ENCODE assay signal across 2 cellular contexts in genomic region chr19:58182577-58182988, GRCh38.
A peak's percentile ranks its signal among the peaks of the same experiment; 100 is the strongest.
TF ChIP-seq lines count a peak whose summit lies in the region.

No MANE protein-coding gene starts in this region.

TF ChIP-seq in HEK293, 187 proteins besides CTCF, POLR2A, EP300 and RAD21 (continues in another document):
- TF ChIP-seq GLI4 (tag by site-specific recombination; IDR thresholded peaks at IDR 0.05): peak; percentile 55; the same call in 1 of the 2 replicates
- TF ChIP-seq SP7 (tag by site-specific recombination; IDR thresholded peaks at IDR 0.05): no peak
- TF ChIP-seq ZNF785 (tag by site-specific recombination; IDR thresholded peaks at IDR 0.05): peak; percentile 77; the same call in 1 of the 2 replicates
- no peak for TF ChIP-seq ZNF48 (tag by site-specific recombination; IDR thresholded peaks at IDR 0.05)
- no peak for TF ChIP-seq ZNF449 (tag by site-specific recombination; IDR thresholded peaks at IDR 0.05)
- no peak for TF ChIP-seq ZNF132 (tag by site-specific recombination; IDR thresholded peaks at IDR 0.05; ENCODE audit: borderline replicate concordance)
- TF ChIP-seq HOXC10 (CRISPR knock-in tag; IDR thresholded peaks at IDR 0.05): 0 out of 2 replicates have a peak, but pooled peaks have one; percentile 12
- TF ChIP-seq PATZ1 (tag by site-specific recombination; IDR thresholded peaks at IDR 0.05): no peak
- TF ChIP-seq ZNF248 (tag by site-specific recombination; IDR thresholded peaks at IDR 0.05): 0 out of 2 replicates have a peak, but pooled peaks have one; percentile 43
- TF ChIP-seq ZNF19 (tag by site-specific recombination; IDR thresholded peaks at IDR 0.05; ENCODE audit: low read depth): peak; percentile 43; the same call in 1 of the 2 replicates
- TF ChIP-seq ZNF280D (tag by site-specific recombination; IDR thresholded peaks at IDR 0.05): 0 out of 2 replicates have a peak, but pooled peaks have one; percentile 27
- no peak for TF ChIP-seq INSM2 (tag by site-specific recombination; IDR thresholded peaks at IDR 0.05)
- TF ChIP-seq BCL11A (tag by site-specific recombination; IDR thresholded peaks at IDR 0.05; ENCODE audit: low read depth): 0 out of 2 replicates have a peak, but pooled peaks have one; percentile 13
- TF ChIP-seq ZNF362 (tag by site-specific recombination; IDR thresholded peaks at IDR 0.05): no peak
- no peak for TF ChIP-seq YY2 (tag by site-specific recombination; IDR thresholded peaks at IDR 0.05)
- TF ChIP-seq ZNF184 (tag by site-specific recombination; IDR thresholded peaks at IDR 0.05): no peak

TF ChIP-seq in H1, 55 proteins besides CTCF, POLR2A, EP300 and RAD21:
- TF ChIP-seq TBP (IDR thresholded peaks at IDR 0.05; ENCODE audit: low read depth, low read length): no peak
- TF ChIP-seq CHD7 (IDR thresholded peaks at IDR 0.05; ENCODE audit: insufficient replicate concordance, low read length): no peak
TF ChIP-seq in H1: peak in this region for 0.
